21 cellular contexts compared by ENCODE assay signal in genomic region chr16:78599271-78599670, GRCh38.
"Had no signal": no experiment of that assay in that cellular context is flagged by ENCODE, and none has a peak within 500 bp of the region (broad histone marks: within the 10 kb centered on the region; RNA-seq: fewer than 3 reads in every experiment).

No MANE protein-coding gene starts in this region.

- H3K4me3 ChIP-seq: SJSA1, SK-N-MC had no signal

- H3K27ac ChIP-seq: HL-60, SJSA1, SK-N-MC had no signal

- H3K27me3 ChIP-seq: SJSA1 had no signal

- H3K4me1 ChIP-seq: SJSA1 had no signal

- DNase-seq: KBM-7, NCI-H1092, NCI-H1105 treated with DMSO at 0.1 percent for 48 hours, NCI-H1417 treated with DMSO at 0.1 percent for 48 hours, NCI-H146, NCI-H1694 treated with DMSO at 0.1 percent for 48 hours, NCI-H1930, NCI-H2081, NCI-H2107, NCI-H226, NCI-H446, NCI-H510A, NCI-H524 treated with DMSO at 0.1 percent for 48 hours, NCI-H69, NCI-H774, Right ventricle myocardium superior, RPMI8226, SIG-M5 had no signal

- H3K36me3 ChIP-seq: SJSA1 had no signal
